In genomic region chr16:49396206-49396720, GRCh38 we compare ENCODE assay signal across 1 cellular context.
TF ChIP-seq lines count a peak whose summit lies in the region.

No MANE protein-coding gene starts in this region.

TF ChIP-seq in HepG2, 621 proteins besides CTCF, POLR2A, EP300 and RAD21:
- TF ChIP-seq NFE2 (CRISPR knock-in tag; IDR thresholded peaks at IDR 0.05): no peak
- TF ChIP-seq, protein P1, sequence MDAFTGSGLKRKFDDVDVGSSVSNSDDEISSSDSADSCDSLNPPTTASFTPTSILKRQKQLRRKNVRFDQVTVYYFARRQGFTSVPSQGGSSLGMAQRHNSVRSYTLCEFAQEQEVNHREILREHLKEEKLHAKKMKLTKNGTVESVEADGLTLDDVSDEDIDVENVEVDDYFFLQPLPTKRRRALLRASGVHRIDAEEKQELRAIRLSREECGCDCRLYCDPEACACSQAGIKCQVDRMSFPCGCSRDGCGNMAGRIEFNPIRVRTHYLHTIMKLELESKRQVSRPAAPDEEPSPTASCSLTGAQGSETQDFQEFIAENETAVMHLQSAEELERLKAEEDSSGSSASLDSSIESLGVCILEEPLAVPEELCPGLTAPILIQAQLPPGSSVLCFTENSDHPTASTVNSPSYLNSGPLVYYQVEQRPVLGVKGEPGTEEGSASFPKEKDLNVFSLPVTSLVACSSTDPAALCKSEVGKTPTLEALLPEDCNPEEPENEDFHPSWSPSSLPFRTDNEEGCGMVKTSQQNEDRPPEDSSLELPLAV (CRISPR knock-in tag; conservative IDR thresholded peaks at IDR 0.05; ENCODE audit: low read depth): no peak
- TF ChIP-seq ZNF326 (CRISPR knock-in tag; IDR thresholded peaks at IDR 0.05; ENCODE audit: borderline replicate concordance): no peak
- TF ChIP-seq ZNF136 (CRISPR knock-in tag; IDR thresholded peaks at IDR 0.05; ENCODE audit: low read depth): no peak
- no peak for TF ChIP-seq FOXM1 (CRISPR knock-in tag; IDR thresholded peaks at IDR 0.05)
- TF ChIP-seq ZNF703 (CRISPR knock-in tag; IDR thresholded peaks at IDR 0.05; ENCODE audit: borderline replicate concordance): no peak
- TF ChIP-seq ZNF484 (CRISPR knock-in tag; IDR thresholded peaks at IDR 0.05; ENCODE audit: borderline replicate concordance, low read depth): no peak
- no peak for TF ChIP-seq XRCC5 (optimal IDR thresholded peaks at IDR 0.05; ENCODE audit: low read length)
- no peak for TF ChIP-seq SETDB1 (CRISPR knock-in tag; IDR thresholded peaks at IDR 0.05; ENCODE audit: borderline replicate concordance)
- TF ChIP-seq CHCHD3 (CRISPR knock-in tag; IDR thresholded peaks at IDR 0.05): no peak
- TF ChIP-seq RARA (CRISPR knock-in tag; IDR thresholded peaks at IDR 0.05): no peak
- TF ChIP-seq ZFYVE20 (CRISPR knock-in tag; IDR thresholded peaks at IDR 0.05; ENCODE audit: borderline replicate concordance, low read depth): no peak
- no peak for TF ChIP-seq CBFB (CRISPR knock-in tag; IDR thresholded peaks at IDR 0.05)
- no peak for TF ChIP-seq BCL6 (CRISPR knock-in tag; IDR thresholded peaks at IDR 0.05)
- TF ChIP-seq FOXK1 (CRISPR knock-in tag; IDR thresholded peaks at IDR 0.05; ENCODE audit: borderline replicate concordance, low read depth): no peak
- no peak for TF ChIP-seq FOSL1 (CRISPR knock-in tag; IDR thresholded peaks at IDR 0.05; ENCODE audit: borderline replicate concordance)
- TF ChIP-seq EHMT2 (IDR thresholded peaks at IDR 0.05; ENCODE audit: borderline replicate concordance, low read depth, low read length): no peak
